In genomic region chr19:15897738-15898276, GRCh38 we compare ENCODE assay signal across 16 cellular contexts. TPM values are rescaled to one million over a fixed set of nuclear protein-coding genes. Genes with fewer than 3 reads are reported as not detected.
A peak's percentile ranks its signal among the peaks of the same experiment; 100 is the strongest.
DNase-seq lines count a peak whose midpoint lies in the region; TF ChIP-seq lines count a peak whose summit lies in the region.
"Had no signal": no experiment of that assay in that cellular context is flagged by ENCODE, and none has a peak within 500 bp of the region (broad histone marks: within the 10 kb centered on the region; RNA-seq: fewer than 3 reads in every experiment).

Gene CYP4F2, minus strand, starts transcription at chr19:15898074. Its CDS starts 463 bp downstream, at chr19:15897611.

- H3K9ac ChIP-seq in liver (ENCODE audit: low read depth in 1 of 2, low read length in 2 of 2) (peak within 1 kb of the TSS in 1 of 2 donors; percentile 21), Karpas-422 (ENCODE audit: low read length) (no peak within 1 kb of the TSS)

- TF ChIP-seq CTCF in liver (IDR thresholded peaks at IDR 0.05; ENCODE audit: low read depth, low read length, missing input control) (no peak), transverse colon (IDR thresholded peaks at IDR 0.05) (no peak)

- POLR2A ChIA-PET in activated CD4-positive, alpha-beta T cell treated with anti-CD3 and anti-CD28 coated beads, Interleukin-2, amount 10 ng/mL, durations not matched to agents 7 days and 5 days (lab: Charles Lee) = no interaction called here

- no peaks in the 10 kb centered on the region for H3K9me2 ChIP-seq in Karpas-422 (replicated peaks; ENCODE audit: insufficient read depth, low read length)

- peak within 1 kb of the TSS; percentile 42 to 69 (median 63) for H3K4me3 ChIP-seq in liver (ENCODE audit: low read depth in 1 of 3, low read length in 3 of 3)
- H3K4me3 ChIP-seq in transverse colon = no peak within 1 kb of the TSS
- no peak within 1 kb of the TSS for H3K4me3 ChIP-seq in Karpas-422 (ENCODE audit: low read length)

- no peak within 1 kb of the TSS for H3K4me2 ChIP-seq in Karpas-422 (ENCODE audit: low read depth, low read length, poor library complexity, severe bottlenecking)

- CTCF ChIA-PET in activated CD4-positive, alpha-beta T cell treated with anti-CD3 and anti-CD28 coated beads, Interleukin-2, amount 10 ng/mL, durations not matched to agents 7 days and 5 days (lab: Charles Lee) = no interaction called here

- intact Hi-C loops in activated CD4-positive, alpha-beta T cell treated with anti-CD3 and anti-CD28 coated beads, Interleukin-2, amount 10 ng/mL, durations not matched to agents 24 days and 14 days (cut with micrococcal nuclease) = no loop called here
- intact Hi-C loops in transverse colon (cut with DNase I; ENCODE audit: low total_unique reads) = no loop called here

- no peaks in the 10 kb centered on the region for H4K20me1 ChIP-seq in Karpas-422 (ENCODE audit: insufficient read depth, low read depth, low read length)

- in situ Hi-C loops in transverse colon (cut with MboI; ENCODE audit: low pct_ligation_motif_present in 1 of 4, low pct_unique_long_range_greater_than_20kb in 1 of 4, low sequenced_read_pairs in 3 of 4) = no loop called here

- TF ChIP-seq EP300 in transverse colon (IDR thresholded peaks at IDR 0.05; ENCODE audit: low read depth) = no peak

- H3K9me3 ChIP-seq in liver (ENCODE audit: control insufficient read depth in 4 of 4, low read length in 3 of 4) (no peaks in the 10 kb centered on the region), transverse colon (no peaks in the 10 kb centered on the region), Karpas-422 (ENCODE audit: low read length) (no peaks in the 10 kb centered on the region)

- 43% methylated on average over 3 of the region's 3 CpGs for WGBS in liver
- whole genome bisulfite sequencing in transverse colon (ENCODE audit: low coverage in 1 of 2), 2 donors = 74 to 80% methylated on average over 1 to 3 of the region's 3 CpGs

- H3K4me1 ChIP-seq in liver (ENCODE audit: control insufficient read depth in 4 of 4, insufficient read depth in 4 of 4, low read length in 3 of 4) (peaks cover 5 to 41% (median 16%) of the 10 kb centered on the region in 4 donors), transverse colon (peaks cover 0 to 7% (median 3%) of the 10 kb centered on the region in 4 donors), Karpas-422 (ENCODE audit: low read length) (no peaks in the 10 kb centered on the region)

- no peak for TF ChIP-seq POLR2A in transverse colon (IDR thresholded peaks at IDR 0.05)

- no peaks in the 10 kb centered on the region for H3K4me1 Mint-ChIP-seq in activated CD4-positive, alpha-beta T cell treated with anti-CD3 and anti-CD28 coated beads, Interleukin-2, amount 10 ng/mL, durations not matched to agents 24 days and 14 days
- peaks cover 6% of the 10 kb centered on the region for H3K4me1 Mint-ChIP-seq in activated CD4-positive, alpha-beta T cell treated with anti-CD3 and anti-CD28 coated beads, Interleukin-2, amount 10 ng/mL, durations not matched to agents 7 days and 5 days
- H3K4me1 Mint-ChIP-seq: H9 had no signal

- H3K27ac Mint-ChIP-seq in activated CD4-positive, alpha-beta T cell treated with anti-CD3 and anti-CD28 coated beads, Interleukin-2, amount 10 ng/mL, durations not matched to agents 24 days and 14 days = no peak within 1 kb of the TSS
- H3K27ac Mint-ChIP-seq in activated CD4-positive, alpha-beta T cell treated with anti-CD3 and anti-CD28 coated beads, Interleukin-2, amount 10 ng/mL, durations not matched to agents 7 days and 5 days = no peak within 1 kb of the TSS
- H3K27ac Mint-ChIP-seq: CD8-positive, alpha-beta memory T cell; H9 had no signal

- H3K27me3 Mint-ChIP-seq in activated CD4-positive, alpha-beta T cell treated with anti-CD3 and anti-CD28 coated beads, Interleukin-2, amount 10 ng/mL, durations not matched to agents 24 days and 14 days = peaks cover 21% of the 10 kb centered on the region
- peaks cover 28% of the 10 kb centered on the region for H3K27me3 Mint-ChIP-seq in activated CD4-positive, alpha-beta T cell treated with anti-CD3 and anti-CD28 coated beads, Interleukin-2, amount 10 ng/mL, durations not matched to agents 7 days and 5 days

- no peak within 1 kb of the TSS for H2AFZ ChIP-seq in Karpas-422 (ENCODE audit: low read length)

- no peaks in the 10 kb centered on the region for H3K79me2 ChIP-seq in Karpas-422 (ENCODE audit: low read length)

- H3K36me3 ChIP-seq in liver (ENCODE audit: control insufficient read depth in 4 of 4, insufficient read depth in 3 of 4, low read depth in 1 of 4, low read length in 3 of 4) = peaks cover 0 to under 1% (median 0%) of the 10 kb centered on the region in 4 donors
- no peaks in the 10 kb centered on the region for H3K36me3 ChIP-seq in transverse colon
- H3K36me3 ChIP-seq in Karpas-422 (ENCODE audit: insufficient read depth, low read length) = no peaks in the 10 kb centered on the region

- TF ChIP-seq RAD21 in liver (IDR thresholded peaks at IDR 0.05) = peak; percentile 15 to 34

- no peaks in the 10 kb centered on the region for H3K36me3 Mint-ChIP-seq in activated CD4-positive, alpha-beta T cell treated with anti-CD3 and anti-CD28 coated beads, Interleukin-2, amount 10 ng/mL, durations not matched to agents 24 days and 14 days (ENCODE audit: low read depth)
- H3K36me3 Mint-ChIP-seq in activated CD4-positive, alpha-beta T cell treated with anti-CD3 and anti-CD28 coated beads, Interleukin-2, amount 10 ng/mL, durations not matched to agents 7 days and 5 days (ENCODE audit: low read depth) = no peaks in the 10 kb centered on the region

- peak within 1 kb of the TSS; percentile 39 to 70 for H3K27ac ChIP-seq in liver (ENCODE audit: low read depth in 1 of 2, low read length in 2 of 2)
- no peak within 1 kb of the TSS for H3K27ac ChIP-seq in transverse colon
- H3K27ac ChIP-seq in Karpas-422 (ENCODE audit: low read length) = no peak within 1 kb of the TSS

- DNase-seq in activated CD4-positive, alpha-beta T cell treated with anti-CD3 and anti-CD28 coated beads, Interleukin-2, amount 10 ng/mL, durations not matched to agents 24 days and 14 days = peak; percentile 30
- no peak for DNase-seq in activated CD4-positive, alpha-beta T cell treated with anti-CD3 and anti-CD28 coated beads, Interleukin-2, amount 10 ng/mL, durations not matched to agents 7 days and 5 days
- peak; percentile 13 for DNase-seq in cerebellar cortex (ENCODE audit: low spot score)
- peak; percentile 50 for DNase-seq in transverse colon
- no peak for DNase-seq in stimulated activated CD4-positive, alpha-beta T cell treated with anti-CD3 and anti-CD28 coated beads, Interleukin-15, amount 100 ng/mL, for 24 hours
- no peak for DNase-seq in AG08396 (ENCODE audit: low spot score)
- no peak for DNase-seq in Karpas-422
- DNase-seq: CD8-positive, alpha-beta memory T cell; GDM1; H9; NCI-H1105; NCI-H2081 treated with DMSO at 0.1 percent for 48 hours; NCI-H510A; NCI-H748 treated with DMSO at 0.1 percent for 48 hours had no signal

- H3K27me3 ChIP-seq in liver (ENCODE audit: control insufficient read depth in 4 of 4, insufficient read depth in 4 of 4, low read length in 3 of 4) (no peaks in the 10 kb centered on the region), transverse colon (peaks cover 13% of the 10 kb centered on the region), Karpas-422 (ENCODE audit: low read length) (no peaks in the 10 kb centered on the region)

- H3K9me3 Mint-ChIP-seq in activated CD4-positive, alpha-beta T cell treated with anti-CD3 and anti-CD28 coated beads, Interleukin-2, amount 10 ng/mL, durations not matched to agents 24 days and 14 days = no peaks in the 10 kb centered on the region
- no peaks in the 10 kb centered on the region for H3K9me3 Mint-ChIP-seq in activated CD4-positive, alpha-beta T cell treated with anti-CD3 and anti-CD28 coated beads, Interleukin-2, amount 10 ng/mL, durations not matched to agents 7 days and 5 days
- H3K9me3 Mint-ChIP-seq: CD8-positive, alpha-beta memory T cell had no signal

- H3K4me3 Mint-ChIP-seq in activated CD4-positive, alpha-beta T cell treated with anti-CD3 and anti-CD28 coated beads, Interleukin-2, amount 10 ng/mL, durations not matched to agents 24 days and 14 days = no peak within 1 kb of the TSS
- no peak within 1 kb of the TSS for H3K4me3 Mint-ChIP-seq in activated CD4-positive, alpha-beta T cell treated with anti-CD3 and anti-CD28 coated beads, Interleukin-2, amount 10 ng/mL, durations not matched to agents 7 days and 5 days
- H3K4me3 Mint-ChIP-seq: H9 had no signal

TF ChIP-seq in liver, 16 proteins besides CTCF, POLR2A, EP300 and RAD21 (continues in another document):
- TF ChIP-seq HNF4A (conservative IDR thresholded peaks at IDR 0.05) (peak; percentile 82), TAF1 (conservative IDR thresholded peaks at IDR 0.05) (peak; percentile 92), YY1 (IDR thresholded peaks at IDR 0.05) (peak; percentile 34), MAX (IDR thresholded peaks at IDR 0.05) (peak; percentile 11), SP1 (IDR thresholded peaks at IDR 0.05) (peak; percentile 82), JUND (IDR thresholded peaks at IDR 0.05) (no peak)

RNA-seq across cellular contexts. Expression of gene CYP4F2, which starts in this region (rescaled TPM):
- total RNA-seq in activated CD4-positive, alpha-beta T cell treated with anti-CD3 and anti-CD28 coated beads, Interleukin-2, amount 10 ng/mL, durations not matched to agents 24 days and 14 days = not detected in 2 replicates
- not detected for total RNA-seq in activated CD4-positive, alpha-beta T cell treated with anti-CD3 and anti-CD28 coated beads, Interleukin-2, amount 10 ng/mL, durations not matched to agents 7 days and 5 days
- 100 to 1,000 TPM in 1 of 2 donors, 1 to 10 TPM in 1; 7.7 to 186 TPM for total RNA-seq in liver
- 10 to 100 TPM; 83.2 to 87.1 TPM for polyA plus RNA-seq in liver
- total RNA-seq in transverse colon = 100 to 1,000 TPM in 1 of 4 donors, 10 to 100 TPM in 3; 24.2 to 166 (median 32.7) TPM
- total RNA-seq in Karpas-422 (2014; rRNA removed; shearing (Covaris generic); ENCODE audit: low replicate concordance) = not detected in 2 replicates
- total RNA-seq: A673; CD8-positive, alpha-beta memory T cell; H9 had no signal
- polyA plus RNA-seq: CD8-positive, alpha-beta memory T cell had no signal

Comparison
In these comparisons a context has a peak if more than half of its experiments do, and no peak if none do; other contexts are left out.
1. Peak in DNase-seq in activated CD4-positive, alpha-beta T cell treated with anti-CD3 and anti-CD28 coated beads, Interleukin-2, amount 10 ng/mL, durations not matched to agents 24 days and 14 days; RNA of the gene not detected or under 1 TPM.
2. DNase-seq: peak in cerebellar cortex (single experiment) and transverse colon (single experiment); none in activated CD4-positive, alpha-beta T cell treated with anti-CD3 and anti-CD28 coated beads, Interleukin-2, amount 10 ng/mL, durations not matched to agents 7 days and 5 days (single experiment), stimulated activated CD4-positive, alpha-beta T cell treated with anti-CD3 and anti-CD28 coated beads, Interleukin-15, amount 100 ng/mL, for 24 hours (single experiment), AG08396 (single experiment) and Karpas-422 (single experiment).
3. H3K27ac ChIP-seq: peak in liver (2 of 2); none in transverse colon (0 of 4) and Karpas-422 (single experiment).
4. H3K4me3 ChIP-seq: peak in liver (3 of 3); none in transverse colon (0 of 4) and Karpas-422 (single experiment).